8 cellular contexts compared by ENCODE assay signal in genomic region chr7:128883622-128884549, GRCh38. TPM values are rescaled to one million over a fixed set of nuclear protein-coding genes. Genes with fewer than 3 reads are reported as not detected.
A peak's percentile ranks its signal among the peaks of the same experiment; 100 is the strongest.
DNase-seq lines count a peak whose midpoint lies in the region.

No MANE protein-coding gene starts in this region.

- no peaks in the 10 kb centered on the region for H3F3A ChIP-seq in GM23248 (ENCODE audit: insufficient read depth)

- no peak overlapping the region for H3K4me2 ChIP-seq in GM23248 (ENCODE audit: unreplicated experiment)

- no peaks in the 10 kb centered on the region for H3K9me2 ChIP-seq in GM23248 (ENCODE audit: insufficient read depth)

- H3K36me3 ChIP-seq in GM23248 (ENCODE audit: low read depth): no peaks in the 10 kb centered on the region

- intact Hi-C loops in cardiac septum (cut with DNase I): loop anchor here (5.0 kb wide), 2 partner anchors 92 to 407 kb away; partner anchors contain the start of genes CCDC136 and METTL2B

- H3K27me3 ChIP-seq in GM23248 (replicated peaks; ENCODE audit: insufficient read depth): no peaks in the 10 kb centered on the region

- in situ Hi-C loops in GM23248 (cut with MboI): loop anchor here (25.0 kb wide), 1 partner anchor 272 kb away; no protein-coding TSS in a partner anchor

- no peaks in the 10 kb centered on the region for H3K79me2 ChIP-seq in GM23248 (ENCODE audit: insufficient read depth)

- H4K20me1 ChIP-seq in GM23248 (ENCODE audit: insufficient read depth): no peaks in the 10 kb centered on the region

- H2AFZ ChIP-seq in GM23248: 0 out of 2 replicates have a peak overlapping the region, but pooled peaks have one; percentile 7

- DNase-seq in DMS53 (lab: John Stamatoyannopoulos, UW) (peak; percentile 89), GM23248 (peak; percentile 81), MV-4-11 (lab: John Stamatoyannopoulos, UW) (peak; percentile 74), SKM-1 treated with dmso at 0.1 percent for 144 hours (lab: John Stamatoyannopoulos, UW; ENCODE audit: unreplicated experiment) (peak; percentile 56), cardiac septum (ENCODE audit: low spot score) (peak; percentile 89), retina (peak; percentile 76), NCI-H2107 (lab: John Stamatoyannopoulos, UW) (no peak)
- peak; percentile 86 for DNase-seq in activated naive CD4-positive, alpha-beta T cell treated with anti-CD3 and anti-CD28 coated beads, Interleukin-2, amount 50 U/mL, for 16 hours

- H3K4me1 ChIP-seq in GM23248 (ENCODE audit: insufficient read depth): no peaks in the 10 kb centered on the region

- WGBS in GM23248 (ENCODE audit: low coverage in 1 of 2, low lambda C conversion rate in 2 of 2, missing lambda C conversion rate in 2 of 2), 2 experiments: 44 to 45% methylated on average over 22 of the region's 22 CpGs

- H3K9me3 ChIP-seq in GM23248 (ENCODE audit: low read depth): no peaks in the 10 kb centered on the region

- no peak overlapping the region for H3K4me3 ChIP-seq in GM23248

- H3K9ac ChIP-seq in GM23248: no peak overlapping the region

- no peak overlapping the region for H3K27ac ChIP-seq in GM23248

RNA-seq across cellular contexts. Expression of gene ATP6V1F, which starts 21.2 kb away (rescaled TPM):
- total RNA-seq in GM23248 (2014; rRNA removed; shearing (Covaris generic)): 96.5 and 124 TPM in 2 replicates
- polyA plus RNA-seq in GM23248 (2016; fragmentation: Nextera tagmentation; extraction: Ambion mirVana): 243 and 264 TPM in 2 replicates
- 80.0 TPM for total RNA-seq in cardiac septum

RNA-seq across cellular contexts. Expression of gene KCP, which starts 26.6 kb away (rescaled TPM):
- not detected in 2 replicates for total RNA-seq in GM23248 (2014; rRNA removed; shearing (Covaris generic))
- polyA plus RNA-seq in GM23248 (2016; fragmentation: Nextera tagmentation; extraction: Ambion mirVana): 0.10 TPM in 2 replicates
- total RNA-seq in cardiac septum: 0.35 TPM

RNA-seq across cellular contexts. Expression of gene FLNC, which starts 53.7 kb away (rescaled TPM):
- total RNA-seq in GM23248 (2014; rRNA removed; shearing (Covaris generic)): 304 and 353 TPM in 2 replicates
- 74.0 and 75.1 TPM in 2 replicates for polyA plus RNA-seq in GM23248 (2016; fragmentation: Nextera tagmentation; extraction: Ambion mirVana)
- 1,261 TPM for total RNA-seq in cardiac septum

RNA-seq across cellular contexts. Expression of gene IRF5, which starts 53.8 kb away (rescaled TPM):
- total RNA-seq in GM23248 (2014; rRNA removed; shearing (Covaris generic)): under 0.01 and 1.6 TPM in 2 replicates
- 0.14 and 0.16 TPM in 2 replicates for polyA plus RNA-seq in GM23248 (2016; fragmentation: Nextera tagmentation; extraction: Ambion mirVana)
- total RNA-seq in cardiac septum: 1.6 TPM
